ENCODE assay signal across 9 cellular contexts in the genomic region with DNA sequence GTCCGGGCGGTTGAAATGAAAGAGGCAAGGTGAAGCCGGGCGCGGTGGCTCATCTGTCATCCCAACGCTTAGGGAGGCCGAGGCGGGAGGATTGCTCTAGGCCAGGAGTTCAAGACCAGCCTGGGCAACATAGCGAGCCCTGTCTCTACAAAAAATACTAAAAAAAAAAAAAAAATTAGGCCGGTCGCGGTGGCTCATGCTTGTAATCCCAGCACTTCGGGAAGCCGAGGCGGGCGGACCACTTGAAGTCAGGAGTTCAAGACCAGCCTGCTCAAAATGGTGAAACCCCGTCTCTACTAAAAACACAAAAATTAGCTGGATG. TPM values are rescaled to one million over a fixed set of nuclear protein-coding genes. Genes with fewer than 3 reads are reported as not detected.
DNase-seq lines count a peak whose midpoint lies in the region; ATAC-seq and TF ChIP-seq lines count a peak whose summit lies in the region.
"Had no signal": no experiment of that assay in that cellular context is flagged by ENCODE, and none has a peak within 500 bp of the region (broad histone marks: within the 10 kb centered on the region; RNA-seq: fewer than 3 reads in every experiment).

No MANE protein-coding gene starts in this region.

- no peak overlapping the region for H3K9ac ChIP-seq in iPS-15b (ENCODE audit: low read depth, low read length)

- peaks cover 5% of the 10 kb centered on the region for H3K9me3 ChIP-seq in iPS-15b (ENCODE audit: control insufficient read depth, insufficient read depth, low read length)

- H3K4me3 ChIP-seq in iPS-15b (ENCODE audit: low read depth, low read length) = peak overlapping the region; percentile 98

- peaks cover 31% of the 10 kb centered on the region for H3K36me3 ChIP-seq in iPS-15b (ENCODE audit: control insufficient read depth, insufficient read depth, low read length)

- H3K36me3 Mint-ChIP-seq in HFFc6 (ENCODE audit: low read depth) = peaks cover 3% of the 10 kb centered on the region; the same call in 1 of the 2 replicates
- peaks cover 45% of the 10 kb centered on the region for H3K36me3 Mint-ChIP-seq in activated T-helper 17 cell treated with anti-CD3 and anti-CD28 coated beads, Interleukin-2, amount 50 U/mL, for 72 hours (ENCODE audit: low read depth)
- H3K36me3 Mint-ChIP-seq in stimulated activated effector memory CD8-positive, alpha-beta T cell treated with anti-CD3 and anti-CD28 coated beads, Interleukin-12 subunit alpha, Interleukin-12 subunit beta, amount 100 ng/mL, for 72 hours = peaks cover 58% of the 10 kb centered on the region

- peaks cover 7% of the 10 kb centered on the region; the same call in 1 of the 2 replicates for H3K4me1 Mint-ChIP-seq in HFFc6 (ENCODE audit: low read depth)
- H3K4me1 Mint-ChIP-seq in activated T-helper 17 cell treated with anti-CD3 and anti-CD28 coated beads, Interleukin-2, amount 50 U/mL, for 72 hours = peaks cover 12% of the 10 kb centered on the region
- peaks cover 51% of the 10 kb centered on the region for H3K4me1 Mint-ChIP-seq in stimulated activated effector memory CD8-positive, alpha-beta T cell treated with anti-CD3 and anti-CD28 coated beads, Interleukin-12 subunit alpha, Interleukin-12 subunit beta, amount 100 ng/mL, for 72 hours

- peak overlapping the region; percentile 97 for H3K4me3 Mint-ChIP-seq in HFFc6
- peak overlapping the region; percentile 99 for H3K4me3 Mint-ChIP-seq in activated T-helper 17 cell treated with anti-CD3 and anti-CD28 coated beads, Interleukin-2, amount 50 U/mL, for 72 hours
- peak overlapping the region; percentile 98 for H3K4me3 Mint-ChIP-seq in stimulated activated effector memory CD8-positive, alpha-beta T cell treated with anti-CD3 and anti-CD28 coated beads, Interleukin-12 subunit alpha, Interleukin-12 subunit beta, amount 100 ng/mL, for 72 hours

- H3K27me3 ChIP-seq in iPS-15b (ENCODE audit: control insufficient read depth, insufficient read depth, low read length) = no peaks in the 10 kb centered on the region

- no peak for DNase-seq in HFFc6
- DNase-seq in stimulated activated effector memory CD8-positive, alpha-beta T cell treated with anti-CD3 and anti-CD28 coated beads, Interleukin-12 subunit alpha, Interleukin-12 subunit beta, amount 100 ng/mL, for 72 hours (ENCODE audit: low spot score in 2 of 2) = no peak
- no peak for DNase-seq in GM20000 (ENCODE audit: low spot score)
- no peak for DNase-seq in stimulated activated CD4-positive, alpha-beta T cell treated with anti-CD3 and anti-CD28 coated beads, Interleukin-2, amount 100 ng/mL, for 24 hours
- no peak for DNase-seq in NOMO-1 treated with DMSO at 0.1 percent for 48 hours (lab: John Stamatoyannopoulos, UW; ENCODE audit: unreplicated experiment)
- no peak for DNase-seq in NCI-H446 (lab: John Stamatoyannopoulos, UW)

- no peak for ATAC-seq in activated T-helper 17 cell treated with anti-CD3 and anti-CD28 coated beads, Interleukin-2, amount 50 U/mL, for 72 hours (replicated peaks)
- ATAC-seq in stimulated activated effector memory CD8-positive, alpha-beta T cell treated with anti-CD3 and anti-CD28 coated beads, Interleukin-12 subunit alpha, Interleukin-12 subunit beta, amount 100 ng/mL, for 72 hours = no peak

- H3K27me3 Mint-ChIP-seq in HFFc6 (ENCODE audit: insufficient read depth) = peaks cover 4% of the 10 kb centered on the region
- H3K27me3 Mint-ChIP-seq in activated T-helper 17 cell treated with anti-CD3 and anti-CD28 coated beads, Interleukin-2, amount 50 U/mL, for 72 hours = no peaks in the 10 kb centered on the region

- H3K9me3 Mint-ChIP-seq in HFFc6 = no peaks in the 10 kb centered on the region
- no peaks in the 10 kb centered on the region for H3K9me3 Mint-ChIP-seq in activated T-helper 17 cell treated with anti-CD3 and anti-CD28 coated beads, Interleukin-2, amount 50 U/mL, for 72 hours
- H3K9me3 Mint-ChIP-seq in stimulated activated effector memory CD8-positive, alpha-beta T cell treated with anti-CD3 and anti-CD28 coated beads, Interleukin-12 subunit alpha, Interleukin-12 subunit beta, amount 100 ng/mL, for 72 hours = no peaks in the 10 kb centered on the region

- peak overlapping the region; percentile 80 for H3K27ac Mint-ChIP-seq in HFFc6
- peak overlapping the region; percentile 98 for H3K27ac Mint-ChIP-seq in activated T-helper 17 cell treated with anti-CD3 and anti-CD28 coated beads, Interleukin-2, amount 50 U/mL, for 72 hours
- peak overlapping the region; percentile 97 for H3K27ac Mint-ChIP-seq in stimulated activated effector memory CD8-positive, alpha-beta T cell treated with anti-CD3 and anti-CD28 coated beads, Interleukin-12 subunit alpha, Interleukin-12 subunit beta, amount 100 ng/mL, for 72 hours

- H3K4me1 ChIP-seq in iPS-15b (ENCODE audit: control insufficient read depth, insufficient read depth, low read length) = no peaks in the 10 kb centered on the region

- TF ChIP-seq CTCF in HFFc6 (IDR thresholded peaks at IDR 0.05) (no peak), GM20000 (IDR thresholded peaks at IDR 0.05; ENCODE audit: extremely low read depth, missing control alignments) (no peak)

RNA-seq across cellular contexts. Expression of a gene that starts 0.3 kb away (rescaled TPM):
- 1 to 10 TPM in 1 of 6 experiments, under 1 TPM in 4, not detected in 1; 0.16 to 1.5 (median 0.28) TPM for total RNA-seq in HFFc6 (2021; fragmentation: NEBNext Ultra II Directional; extraction: Animal tissue kit (Norgen Biotek cat#: 25700))
- 1 to 10 TPM in 1 of 2 donors, under 1 TPM in 1; 0.39 to 1.2 TPM for total RNA-seq in activated T-helper 17 cell treated with anti-CD3 and anti-CD28 coated beads, Interleukin-2, amount 50 U/mL, for 72 hours

RNA-seq across cellular contexts. Expression of a gene that starts 0.6 kb away (rescaled TPM):
- 100 to 1,000 TPM in 2 of 6 experiments, 10 to 100 TPM in 4; 49.1 to 113 (median 55.2) TPM for total RNA-seq in HFFc6 (2021; fragmentation: NEBNext Ultra II Directional; extraction: Animal tissue kit (Norgen Biotek cat#: 25700))
- total RNA-seq in activated T-helper 17 cell treated with anti-CD3 and anti-CD28 coated beads, Interleukin-2, amount 50 U/mL, for 72 hours = 10 to 100 TPM; 31.3 to 57.8 TPM

RNA-seq across cellular contexts. Expression of a gene that starts 34.1 kb away (rescaled TPM):
- total RNA-seq in HFFc6 (2021; fragmentation: NEBNext Ultra II Directional; extraction: Animal tissue kit (Norgen Biotek cat#: 25700)) = 10 to 100 TPM; 62.7 to 86.3 (median 72.8) TPM
- total RNA-seq in activated T-helper 17 cell treated with anti-CD3 and anti-CD28 coated beads, Interleukin-2, amount 50 U/mL, for 72 hours = 10 to 100 TPM; 37.5 to 45.8 TPM

RNA-seq across cellular contexts. Expression of a gene that starts 36.8 kb away (rescaled TPM):
- total RNA-seq in HFFc6 (2021; fragmentation: NEBNext Ultra II Directional; extraction: Animal tissue kit (Norgen Biotek cat#: 25700)) = not detected
- not detected for total RNA-seq in activated T-helper 17 cell treated with anti-CD3 and anti-CD28 coated beads, Interleukin-2, amount 50 U/mL, for 72 hours
- total RNA-seq: SK-MEL-5 had no signal

RNA-seq across cellular contexts. Expression of a gene that starts 44.2 kb away (rescaled TPM):
- not detected for total RNA-seq in HFFc6 (2021; fragmentation: NEBNext Ultra II Directional; extraction: Animal tissue kit (Norgen Biotek cat#: 25700))
- total RNA-seq in activated T-helper 17 cell treated with anti-CD3 and anti-CD28 coated beads, Interleukin-2, amount 50 U/mL, for 72 hours = 1 to 10 TPM in 1 of 2 donors, under 1 TPM in 1; 0.28 to 4.6 TPM
- total RNA-seq: SK-MEL-5 had no signal
